Comparison of ENCODE assay signal across 8 cellular contexts in the genomic region with DNA sequence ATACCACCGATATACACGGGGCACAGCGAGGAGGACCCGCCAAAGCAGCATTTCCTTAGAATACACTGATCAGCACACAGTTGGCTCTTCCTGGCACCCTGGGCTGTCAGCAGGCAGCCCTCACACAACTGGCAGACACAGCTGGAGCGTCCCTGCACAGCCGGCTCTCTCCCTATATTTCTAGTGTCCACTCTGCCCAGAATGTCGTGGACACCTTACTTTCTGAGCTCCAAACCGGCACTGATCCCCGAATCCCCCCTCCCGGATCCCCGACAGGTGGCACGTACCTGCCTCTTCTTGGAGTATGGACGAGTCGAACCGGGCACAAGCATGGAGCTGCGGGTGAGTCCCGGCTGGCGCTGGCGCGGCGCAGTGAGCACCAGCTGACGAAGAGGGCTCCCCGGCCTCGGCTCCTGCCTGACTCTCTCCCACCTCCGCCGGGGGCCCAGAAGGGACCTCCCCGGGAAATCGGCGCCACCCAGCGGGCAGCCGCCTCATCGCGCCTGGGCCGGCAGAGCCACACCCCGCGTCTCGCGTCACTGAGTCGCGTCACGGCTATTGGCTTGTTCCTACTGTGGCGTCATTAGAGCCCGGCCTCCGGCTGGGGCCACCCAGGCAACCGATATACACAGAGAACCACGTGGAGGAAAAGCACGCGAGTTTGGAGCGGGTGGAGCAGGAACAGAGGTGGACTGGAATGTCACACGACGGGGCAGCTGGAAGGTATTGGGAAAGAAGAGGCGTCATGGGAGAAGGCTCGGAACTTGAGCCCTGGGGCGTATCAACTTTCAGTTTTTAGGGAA. TPM values are rescaled to one million over a fixed set of nuclear protein-coding genes. Genes with fewer than 3 reads are reported as not detected.
DNase-seq lines count a peak whose midpoint lies in the region; ATAC-seq and TF ChIP-seq lines count a peak whose summit lies in the region.

A gene with protein sequence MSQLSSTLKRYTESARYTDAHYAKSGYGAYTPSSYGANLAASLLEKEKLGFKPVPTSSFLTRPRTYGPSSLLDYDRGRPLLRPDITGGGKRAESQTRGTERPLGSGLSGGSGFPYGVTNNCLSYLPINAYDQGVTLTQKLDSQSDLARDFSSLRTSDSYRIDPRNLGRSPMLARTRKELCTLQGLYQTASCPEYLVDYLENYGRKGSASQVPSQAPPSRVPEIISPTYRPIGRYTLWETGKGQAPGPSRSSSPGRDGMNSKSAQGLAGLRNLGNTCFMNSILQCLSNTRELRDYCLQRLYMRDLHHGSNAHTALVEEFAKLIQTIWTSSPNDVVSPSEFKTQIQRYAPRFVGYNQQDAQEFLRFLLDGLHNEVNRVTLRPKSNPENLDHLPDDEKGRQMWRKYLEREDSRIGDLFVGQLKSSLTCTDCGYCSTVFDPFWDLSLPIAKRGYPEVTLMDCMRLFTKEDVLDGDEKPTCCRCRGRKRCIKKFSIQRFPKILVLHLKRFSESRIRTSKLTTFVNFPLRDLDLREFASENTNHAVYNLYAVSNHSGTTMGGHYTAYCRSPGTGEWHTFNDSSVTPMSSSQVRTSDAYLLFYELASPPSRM (minus strand): TSS at position 505 of the 803 bp plus-strand sequence. CDS start 8,210 bp downstream, outside the sequence.

- WGBS in IMR-90 (ENCODE audit: extremely low coverage in 2 of 2, insufficient read length in 1 of 2), 2 experiments, result 0% methylated on average over 38 of the region's 54 CpGs; no CpG with 5 or more reads in 1 of the 2 experiments

- peak within 1 kb of the TSS; percentile 83 for H3K4me2 ChIP-seq in IMR-90 (ENCODE audit: low read depth, low read length)
- peak within 1 kb of the TSS; percentile 80 for H3K4me2 ChIP-seq in OCI-LY7 (ENCODE audit: low read length)

- H2AK9ac ChIP-seq in IMR-90 (replicated peaks; ENCODE audit: low read depth, low read length, poor library complexity), result peak within 1 kb of the TSS; percentile 10

- H2BK120ac ChIP-seq in IMR-90 (ENCODE audit: low read depth, low read length), result peak within 1 kb of the TSS; percentile 42; the same call in 1 of the 2 replicates

- peak; percentile 72 for TF ChIP-seq RAD21 in IMR-90 (IDR thresholded peaks at IDR 0.05; ENCODE audit: low read length)

- H4K8ac ChIP-seq in IMR-90 (ENCODE audit: low read depth in 2 of 2, low read length in 2 of 2), result no peak within 1 kb of the TSS

- no peak within 1 kb of the TSS for H3K18ac ChIP-seq in IMR-90 (ENCODE audit: low read depth, low read length)

- ATAC-seq in GM21576 (IDR thresholded peaks at IDR 0.05; ENCODE audit: unreplicated experiment) (peak; percentile 98), IMR-90 (ENCODE audit: low read depth) (peak; percentile 99)

- TF ChIP-seq POLR2A in IMR-90 (IDR thresholded peaks at IDR 0.05; ENCODE audit: low read depth, low read length), result no peak; the same call in 1 of the 2 replicates

- H4K20me1 ChIP-seq in IMR-90 (ENCODE audit: insufficient read depth, low read length) (no peaks in the 10 kb centered on the region), OCI-LY7 (ENCODE audit: insufficient read depth, low read length) (no peaks in the 10 kb centered on the region)

- no peaks in the 10 kb centered on the region for H3K79me2 ChIP-seq in OCI-LY7 (ENCODE audit: insufficient read depth, low read depth, low read length)

- H2AFZ ChIP-seq in IMR-90 (replicated peaks; ENCODE audit: low read length, poor library complexity), result peak within 1 kb of the TSS; percentile 98
- peak within 1 kb of the TSS; percentile 55 for H2AFZ ChIP-seq in OCI-LY7 (ENCODE audit: low read length)

- no peak within 1 kb of the TSS for H4K5ac ChIP-seq in IMR-90 (ENCODE audit: low read depth, low read length)

- H3K36me3 ChIP-seq in IMR-90 (ENCODE audit: control insufficient read depth, insufficient read depth, low read length) (no peaks in the 10 kb centered on the region), OCI-LY7 (ENCODE audit: insufficient read depth, low read length) (no peaks in the 10 kb centered on the region)

- H3K9me1 ChIP-seq in IMR-90 (ENCODE audit: insufficient read depth, low read length), result no peaks in the 10 kb centered on the region; the same call in 1 of the 2 replicates

- H3K9ac ChIP-seq in IMR-90 (ENCODE audit: low read depth, low read length), result peak within 1 kb of the TSS; percentile 36

- H3K79me1 ChIP-seq in IMR-90 (ENCODE audit: low read depth in 1 of 2, low read length in 2 of 2), result no peaks in the 10 kb centered on the region

- H4K91ac ChIP-seq in IMR-90 (ENCODE audit: insufficient read depth, low read depth, low read length), result no peak within 1 kb of the TSS

- POLR2A ChIA-PET in IMR-90 (lab: Charles Lee; ENCODE audit: unreplicated experiment) (no interaction called here), OCI-LY7 (lab: Charles Lee) (interaction anchor here (0.5 to 2.1 kb wide), 5 partner anchors 17 to 930 kb away, joined by 3 to 6 read pairs (median 4); no protein-coding TSS in a partner anchor)

- no peak within 1 kb of the TSS; the same call in 1 of the 2 replicates for H3K27ac ChIP-seq in IMR-90 (ENCODE audit: insufficient read depth, low read length)
- no peak within 1 kb of the TSS for H3K27ac ChIP-seq in OCI-LY7 (ENCODE audit: low read depth, low read length, poor library complexity, severe bottlenecking)

- peak; percentile 96 for TF ChIP-seq CTCF in IMR-90 (conservative IDR thresholded peaks at IDR 0.05; ENCODE audit: low read depth, low read length)
- peak; percentile 92 for TF ChIP-seq CTCF in OCI-LY7 (conservative IDR thresholded peaks at IDR 0.05; ENCODE audit: low read length)
- TF ChIP-seq CTCF in epithelial cell of esophagus (IDR thresholded peaks at IDR 0.05; ENCODE audit: insufficient read depth, low read depth, low read length, missing control alignments), result peak; percentile 71

- H2BK15ac ChIP-seq in IMR-90 (ENCODE audit: low read depth, low read length), result peak within 1 kb of the TSS; percentile 11; the same call in 1 of the 3 replicates

- intact Hi-C loops in IMR-90 (cut with micrococcal nuclease) (loop anchor here (1.0 to 2.0 kb wide), 2 partner anchors 41 to 93 kb away; a partner anchor contains a TSS), OCI-LY7 (cut with micrococcal nuclease; ENCODE audit: unreplicated experiment) (loop anchor here (2.0 kb wide), 1 partner anchor 93 kb away; no protein-coding TSS in a partner anchor)

- CTCF ChIA-PET in IMR-90 (lab: Yijun Ruan, JAX), result interaction anchor here (0.8 to 3.2 kb wide), 11 partner anchors 9 to 348 kb away, joined by 3 to 23 read pairs (median 4); a partner anchor contains a TSS
- CTCF ChIA-PET in OCI-LY7 (lab: Charles Lee; ENCODE audit: unreplicated experiment), result interaction anchor here (0.6 to 1.2 kb wide), 5 partner anchors 19 to 93 kb away, joined by 3 to 4 read pairs (median 4); no protein-coding TSS in a partner anchor

- H3K56ac ChIP-seq in IMR-90 (ENCODE audit: extremely low read depth, insufficient read depth, low read length), result no peak within 1 kb of the TSS

- H3K9me3 ChIP-seq in IMR-90 (ENCODE audit: control insufficient read depth, insufficient read depth, low read length), result no peaks in the 10 kb centered on the region
- no peaks in the 10 kb centered on the region for H3K9me3 ChIP-seq in OCI-LY7 (ENCODE audit: low read length)

- no peak within 1 kb of the TSS for H2BK20ac ChIP-seq in IMR-90 (ENCODE audit: low read depth, low read length)

- dilution Hi-C loops in IMR-90 (cut with HindIII; ENCODE audit: low sequenced_read_pairs, unreplicated experiment), result no loop called here

- H2AK5ac ChIP-seq in IMR-90 (ENCODE audit: low read depth, low read length), result peak within 1 kb of the TSS; percentile 15; the same call in 1 of the 2 replicates

- peak within 1 kb of the TSS; percentile 54 for H3K14ac ChIP-seq in IMR-90 (replicated peaks; ENCODE audit: low read depth, low read length)

- peaks cover 10% of the 10 kb centered on the region for H3K4me1 ChIP-seq in IMR-90 (ENCODE audit: control insufficient read depth, insufficient read depth, low read length)
- H3K4me1 ChIP-seq in OCI-LY7 (ENCODE audit: insufficient read depth, low read length, poor library complexity, severe bottlenecking), result peaks cover 32% of the 10 kb centered on the region

- peak; percentile 81 for DNase-seq in DMS 273 treated with DMSO at 0.1 percent for 48 hours (lab: John Stamatoyannopoulos, UW)
- peak; percentile 96 for DNase-seq in IMR-90
- DNase-seq in OCI-LY7 (ENCODE audit: low spot score), result peak; percentile 94
- DNase-seq in activated T-cell treated with anti-CD3 and anti-CD28 coated beads for 4 hours, result peak; percentile 98
- peak; percentile 99 for DNase-seq in epithelial cell of esophagus (ENCODE audit: low read depth)
- DNase-seq in middle frontal gyrus (ENCODE audit: extremely low spot score, low spot score), result peak; percentile 98
- peak; percentile 95 for DNase-seq in stimulated activated CD8-positive, alpha-beta memory T cell treated with anti-CD3 and anti-CD28 coated beads, Interleukin-15, amount 100 ng/mL, for 48 hours (ENCODE audit: low read depth in 2 of 2)

- BruUV-seq in IMR-90 (replicated peaks; lab: Mats Ljungman, UMichigan) (no TSS peak), OCI-LY7 (replicated peaks; lab: Mats Ljungman, UMichigan) (no TSS peak)

- H3K4me3 ChIP-seq in IMR-90 (ENCODE audit: insufficient read depth, low read depth, low read length), result peak within 1 kb of the TSS; percentile 50
- peak within 1 kb of the TSS; percentile 69 for H3K4me3 ChIP-seq in OCI-LY7 (ENCODE audit: low read depth, low read length, poor library complexity, severe bottlenecking)
- H3K4me3 ChIP-seq in epithelial cell of esophagus (ENCODE audit: low read length), result peak within 1 kb of the TSS; percentile 53

- in situ Hi-C loops in IMR-90 (cut with MboI; ENCODE audit: low sequenced_read_pairs), result no loop called here

- no peak within 1 kb of the TSS for H2BK5ac ChIP-seq in IMR-90 (ENCODE audit: low read depth, low read length, poor library complexity, severe bottlenecking)

- H3K23ac ChIP-seq in IMR-90 (ENCODE audit: low read depth, low read length), result no peak within 1 kb of the TSS

- H3K9me2 ChIP-seq in OCI-LY7 (ENCODE audit: insufficient read depth, low read length), result no peaks in the 10 kb centered on the region

- H3K27me3 ChIP-seq in IMR-90 (ENCODE audit: control insufficient read depth, insufficient read depth, low read length), result peaks cover 20% of the 10 kb centered on the region

- H3K4ac ChIP-seq in IMR-90 (ENCODE audit: low read depth, low read length), result peak within 1 kb of the TSS; percentile 57; the same call in 1 of the 2 replicates

TF ChIP-seq in IMR-90, 13 proteins besides CTCF, POLR2A, EP300 and RAD21 (continues in another document):
- TF ChIP-seq, protein P1, sequence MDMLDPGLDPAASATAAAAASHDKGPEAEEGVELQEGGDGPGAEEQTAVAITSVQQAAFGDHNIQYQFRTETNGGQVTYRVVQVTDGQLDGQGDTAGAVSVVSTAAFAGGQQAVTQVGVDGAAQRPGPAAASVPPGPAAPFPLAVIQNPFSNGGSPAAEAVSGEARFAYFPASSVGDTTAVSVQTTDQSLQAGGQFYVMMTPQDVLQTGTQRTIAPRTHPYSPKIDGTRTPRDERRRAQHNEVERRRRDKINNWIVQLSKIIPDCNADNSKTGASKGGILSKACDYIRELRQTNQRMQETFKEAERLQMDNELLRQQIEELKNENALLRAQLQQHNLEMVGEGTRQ (IDR thresholded peaks at IDR 0.05; ENCODE audit: low read depth, low read length), result peak; percentile 94

RNA-seq across cellular contexts. Expression of the gene that starts here (rescaled TPM):
- total RNA-seq in IMR-90 (2012; rRNA removed), result under 0.01 and 0.18 TPM in 2 replicates
- polyA plus RNA-seq in IMR-90 (2012; rRNA removed), result 0.63 and 0.79 TPM in 2 replicates
- polyA plus RNA-seq in IMR-90 (2012; cell fraction: cytosol; rRNA removed), result 0.25 and 0.74 TPM in 2 replicates
- 1.8 and 3.1 TPM in 2 replicates for polyA plus RNA-seq in IMR-90 (2012; cell fraction: nucleus; rRNA removed; ENCODE audit: low replicate concordance)
- 4.3 and 10.6 TPM in 2 replicates for total RNA-seq in OCI-LY7 (2014; rRNA removed; shearing (Covaris generic))
- 20.6 and 24.5 TPM in 2 replicates for total RNA-seq in OCI-LY7 (2022)
